Comparison of ENCODE assay signal across 10 cellular contexts in the genomic region with DNA sequence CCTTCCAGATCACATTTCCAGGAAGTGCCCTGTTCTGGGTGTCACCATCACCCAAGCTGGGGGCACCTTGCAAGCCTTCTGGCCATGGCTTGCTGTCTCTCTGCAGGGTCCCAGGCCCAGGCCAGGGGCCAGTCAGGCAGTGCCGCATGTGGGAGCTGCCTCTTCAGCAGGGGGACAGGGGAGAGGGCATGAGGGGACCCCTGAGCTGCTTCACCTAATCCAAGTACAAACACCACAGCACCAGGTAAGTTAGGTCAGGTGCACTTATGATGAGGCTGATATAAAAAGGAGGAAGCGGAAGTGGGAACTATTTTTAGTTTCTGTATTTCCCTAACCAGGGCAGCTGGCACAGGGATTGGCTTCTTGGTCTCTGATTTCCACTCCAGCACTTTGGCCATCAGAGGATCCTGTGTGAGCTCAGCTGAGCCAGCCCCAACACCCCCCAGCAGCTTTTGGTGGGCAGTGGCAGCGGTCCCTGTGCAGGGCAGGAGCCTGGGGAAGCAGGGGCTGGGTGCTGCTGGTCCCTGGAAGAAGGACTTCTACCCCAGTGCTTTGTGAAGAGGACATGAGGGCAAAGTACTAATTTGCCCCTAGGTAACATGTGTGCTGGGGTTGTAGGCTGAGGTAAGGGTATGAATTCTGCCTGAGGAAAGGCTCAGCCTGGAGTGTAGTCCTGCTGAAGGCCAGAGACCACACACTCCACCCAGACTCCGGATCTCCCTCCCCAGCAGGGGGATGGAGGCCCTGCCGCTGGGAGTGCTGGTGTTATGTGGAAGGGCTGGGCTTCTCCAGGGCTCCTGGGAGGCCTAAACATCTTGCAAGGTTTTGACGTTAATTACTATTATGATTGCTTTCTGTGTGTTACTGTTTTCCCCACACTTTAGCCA. TPM values are rescaled to one million over a fixed set of nuclear protein-coding genes. Genes with fewer than 3 reads are reported as not detected.
DNase-seq lines count a peak whose midpoint lies in the region; ATAC-seq and TF ChIP-seq lines count a peak whose summit lies in the region.
"Had no signal": no experiment of that assay in that cellular context is flagged by ENCODE, and none has a peak within 500 bp of the region (broad histone marks: within the 10 kb centered on the region; RNA-seq: fewer than 3 reads in every experiment).

No MANE protein-coding gene starts in this region.

- H3K36me3 ChIP-seq in Karpas-422 (ENCODE audit: insufficient read depth, low read length), result no peaks in the 10 kb centered on the region

- peaks cover 14% of the 10 kb centered on the region for H3K4me1 ChIP-seq in Karpas-422 (ENCODE audit: low read length)

- H3K36me3 Mint-ChIP-seq in brain (no peaks in the 10 kb centered on the region), natural killer cell (no peaks in the 10 kb centered on the region)

- H3K79me2 ChIP-seq in Karpas-422 (ENCODE audit: low read length), result no peaks in the 10 kb centered on the region

- peaks cover 12% of the 10 kb centered on the region for H3K9me3 ChIP-seq in Karpas-422 (ENCODE audit: low read length)

- H3K27me3 ChIP-seq in Karpas-422 (ENCODE audit: low read length), result no peaks in the 10 kb centered on the region

- intact Hi-C loops in natural killer cell (cut with micrococcal nuclease), result no loop called here

- H3K9me2 ChIP-seq in Karpas-422 (replicated peaks; ENCODE audit: insufficient read depth, low read length), result no peaks in the 10 kb centered on the region

- H3K27me3 Mint-ChIP-seq in brain, result peaks cover 20% of the 10 kb centered on the region
- H3K27me3 Mint-ChIP-seq in natural killer cell (ENCODE audit: low read depth in 2 of 2), result peaks cover 9 to 17% of the 10 kb centered on the region in 2 donors

- H3K4me3 Mint-ChIP-seq in brain (peak overlapping the region in 3 of 5 experiments; percentile 37 to 69 (median 52)), natural killer cell (peak overlapping the region; percentile 60)

- no peak overlapping the region for H3K4me2 ChIP-seq in Karpas-422 (ENCODE audit: low read depth, low read length, poor library complexity, severe bottlenecking)

- H3K9me3 Mint-ChIP-seq in brain, result peaks cover 0 to 3% (median 0%) of the 10 kb centered on the region in 5 experiments
- no peaks in the 10 kb centered on the region for H3K9me3 Mint-ChIP-seq in natural killer cell

- H3K4me1 Mint-ChIP-seq in brain (peaks cover 43% of the 10 kb centered on the region), natural killer cell (peaks cover 0 to 6% of the 10 kb centered on the region in 2 donors)

- ATAC-seq in natural killer cell (no peak), HG03457 (IDR thresholded peaks at IDR 0.05; ENCODE audit: unreplicated experiment) (no peak)

- DNase-seq in DMS153 (lab: John Stamatoyannopoulos, UW) (peak; percentile 78), Karpas-422 (peak; percentile 70), natural killer cell (no peak), NCI-H1417 treated with DMSO at 0.1 percent for 48 hours (lab: John Stamatoyannopoulos, UW) (no peak), NCI-H2107 treated with DMSO at 0.1 percent for 48 hours (lab: John Stamatoyannopoulos, UW; ENCODE audit: unreplicated experiment) (no peak), HK-2 (ENCODE audit: unreplicated experiment) (no peak)

- H3K27ac ChIP-seq in Karpas-422 (ENCODE audit: low read length), result no peak overlapping the region

- no peak overlapping the region for H3K9ac ChIP-seq in Karpas-422 (ENCODE audit: low read length)

- peak overlapping the region in 2 of 5 experiments; percentile 45 to 88 for H3K27ac Mint-ChIP-seq in brain
- no peak overlapping the region for H3K27ac Mint-ChIP-seq in natural killer cell

- H2AFZ ChIP-seq in Karpas-422 (ENCODE audit: low read length), result no peak overlapping the region

- no peak for TF ChIP-seq CTCF in brain (conservative IDR thresholded peaks at IDR 0.05)
- TF ChIP-seq CTCF in natural killer cell (IDR thresholded peaks at IDR 0.05), result no peak

- H3K4me3 ChIP-seq in Karpas-422 (ENCODE audit: low read length), result no peak overlapping the region

- no peaks in the 10 kb centered on the region for H4K20me1 ChIP-seq in Karpas-422 (ENCODE audit: insufficient read depth, low read depth, low read length)

RNA-seq across cellular contexts. Expression of gene PCBP3, which starts 3.3 kb away (rescaled TPM):
- not detected in 2 replicates for total RNA-seq in Karpas-422 (2014; rRNA removed; shearing (Covaris generic); ENCODE audit: low replicate concordance)
- polyA plus RNA-seq in brain (ENCODE audit: insufficient read depth, low read depth, low replicate concordance), result 63.2 TPM
- total RNA-seq in natural killer cell, result 1 to 10 TPM in 1 of 3 donors, under 1 TPM in 2; 0.50 to 3.0 (median 0.52) TPM
- total RNA-seq: epithelial cell of proximal tubule, HT1080 had no signal

Comparison
In these comparisons a context has a peak if more than half of its experiments do, and no peak if none do; other contexts are left out.
1. DNase-seq: peak in DMS153 (single experiment) and Karpas-422 (single experiment); none in natural killer cell (single experiment), NCI-H1417 treated with DMSO at 0.1 percent for 48 hours (single experiment), NCI-H2107 treated with DMSO at 0.1 percent for 48 hours (single experiment) and HK-2 (single experiment).